11 cellular contexts compared by ENCODE assay signal in genomic region chr9:137691648-137692357, GRCh38.
A peak's percentile ranks its signal among the peaks of the same experiment; 100 is the strongest.
DNase-seq lines count a peak whose midpoint lies in the region; ATAC-seq and TF ChIP-seq lines count a peak whose summit lies in the region.
"Had no signal": no experiment of that assay in that cellular context is flagged by ENCODE, and none has a peak within 500 bp of the region (broad histone marks: within the 10 kb centered on the region; RNA-seq: fewer than 3 reads in every experiment).

No MANE protein-coding gene starts in this region.

- H3K9me3 ChIP-seq in heart left ventricle, result no peaks in the 10 kb centered on the region
- H3K9me3 ChIP-seq in thyroid gland, result no peaks in the 10 kb centered on the region

- WGBS in heart left ventricle, 4 donors, result 55 to 63% (median 61%) methylated on average over 12 of the region's 12 CpGs
- WGBS in thyroid gland, 2 donors, result 47 to 54% methylated on average over 12 of the region's 12 CpGs

- TF ChIP-seq CTCF in heart left ventricle (IDR thresholded peaks at IDR 0.05), result no peak
- no peak for TF ChIP-seq CTCF in thyroid gland (IDR thresholded peaks at IDR 0.05)

- H3K36me3 ChIP-seq in heart left ventricle (no peaks in the 10 kb centered on the region), thyroid gland (no peaks in the 10 kb centered on the region)

- no peaks in the 10 kb centered on the region for H3K27me3 ChIP-seq in heart left ventricle
- H3K27me3 ChIP-seq in thyroid gland, result no peaks in the 10 kb centered on the region

- no peak for TF ChIP-seq POLR2A in heart left ventricle (IDR thresholded peaks at IDR 0.05)
- TF ChIP-seq POLR2A in thyroid gland (IDR thresholded peaks at IDR 0.05), result no peak

- peak; percentile 85 for DNase-seq in cardiac septum (ENCODE audit: low spot score)
- no peak for DNase-seq in Right ventricle myocardium inferior (ENCODE audit: missing footprints)
- DNase-seq in SKM-1 (lab: John Stamatoyannopoulos, UW; ENCODE audit: unreplicated experiment), result peak; percentile 34
- peak in 1 of 5 donors; percentile 69 for DNase-seq in heart left ventricle
- DNase-seq in thyroid gland, result peak; percentile 72 to 80
- no peak for DNase-seq in DMS 273 (lab: John Stamatoyannopoulos, UW; ENCODE audit: unreplicated experiment)
- DNase-seq in activated CD4-positive, alpha-beta T cell treated with anti-CD3 and anti-CD28 coated beads for 48 hours, result no peak
- DNase-seq in central memory CD4-positive, alpha-beta T cell, result no peak
- DNase-seq: NCI-H1436, RPMI8226 had no signal

- H3K4me1 ChIP-seq in heart left ventricle (peaks cover 0 to 64% (median 47%) of the 10 kb centered on the region in 12 donors), thyroid gland (peaks cover 17 to 27% of the 10 kb centered on the region in 2 donors)

- no peak overlapping the region for H3K4me3 ChIP-seq in heart left ventricle
- no peak overlapping the region for H3K4me3 ChIP-seq in thyroid gland (replicated peaks in 1 of 3)
- H3K4me3 ChIP-seq: coronary artery had no signal

- intact Hi-C loops in cardiac septum (cut with DNase I), result no loop called here
- intact Hi-C loops in Right ventricle myocardium inferior (cut with DNase I), result no loop called here
- intact Hi-C loops in heart left ventricle (cut with DNase I), result no loop called here
- intact Hi-C loops in thyroid gland (cut with DNase I), result no loop called here

- no peak for ATAC-seq in Right ventricle myocardium inferior
- peak in 3 of 4 donors; percentile 40 to 64 (median 49) for ATAC-seq in heart left ventricle

- H3K27ac ChIP-seq in heart left ventricle, result peak overlapping the region in 1 of 12 donors; percentile 52
- H3K27ac ChIP-seq in thyroid gland, result no peak overlapping the region
- H3K27ac ChIP-seq: coronary artery had no signal

Comparison
In these comparisons a context has a peak if more than half of its experiments do, and no peak if none do; other contexts are left out.
1. DNase-seq: peak in cardiac septum (single experiment), SKM-1 (single experiment) and thyroid gland (2 of 2); none in Right ventricle myocardium inferior (single experiment), DMS 273 (single experiment), activated CD4-positive, alpha-beta T cell treated with anti-CD3 and anti-CD28 coated beads for 48 hours (single experiment) and central memory CD4-positive, alpha-beta T cell (single experiment).